In the genomic region with DNA sequence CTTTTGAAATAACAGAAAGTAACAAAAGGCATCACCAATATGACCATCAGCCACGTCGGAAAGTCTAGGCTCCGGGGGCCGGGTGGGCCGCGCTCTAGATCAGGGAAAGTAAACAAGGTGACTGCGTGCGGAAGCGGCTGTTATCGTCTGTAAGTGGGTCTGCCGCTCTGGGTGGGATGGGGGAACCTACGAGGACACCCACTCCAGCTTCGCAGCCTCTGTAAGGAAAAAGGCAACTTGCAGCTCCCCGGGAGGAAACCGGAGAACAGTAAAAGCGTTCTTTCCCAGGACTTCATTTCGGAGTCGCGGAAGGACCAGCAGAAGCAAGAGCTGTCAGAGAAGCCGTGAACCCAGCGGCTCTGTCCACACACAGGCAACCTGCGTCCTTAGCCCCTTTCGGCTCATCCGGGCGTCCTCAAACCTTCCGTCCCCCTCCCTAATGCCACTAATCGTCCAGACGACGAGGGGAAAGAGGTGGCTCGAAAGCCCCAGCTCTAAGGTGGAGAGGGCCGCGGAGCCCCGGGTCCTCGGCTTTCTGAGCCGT, we compare ENCODE assay signal across 8 cellular contexts. TPM values are rescaled to one million over a fixed set of nuclear protein-coding genes. Genes with fewer than 3 reads are reported as not detected.
DNase-seq lines count a peak whose midpoint lies in the region; ATAC-seq and TF ChIP-seq lines count a peak whose summit lies in the region.

No MANE protein-coding gene starts in this region.

- TF ChIP-seq CTCF in BJ (IDR thresholded peaks at IDR 0.05; ENCODE audit: insufficient read depth, low read depth, low read length) (no peak), RWPE1 (conservative IDR thresholded peaks at IDR 0.05; ENCODE audit: low read depth) (no peak), tibial nerve (IDR thresholded peaks at IDR 0.05) (no peak)

- H3K36me3 ChIP-seq in BJ (ENCODE audit: control insufficient read depth, insufficient read depth, low read length), result 0 out of 2 replicates have a peak, but pooled peaks cover 1% of the 10 kb centered on the region
- H3K36me3 ChIP-seq in tibial nerve, result peaks cover 0 to 26% (median 0%) of the 10 kb centered on the region in 3 donors

- H3K4me3 ChIP-seq in BJ (ENCODE audit: low read depth, low read length), result peak overlapping the region; percentile 90
- H3K4me3 ChIP-seq in tibial nerve, result peak overlapping the region; percentile 64 to 98 (median 96)

- H3K27me3 ChIP-seq in BJ (ENCODE audit: control insufficient read depth, insufficient read depth, low read length), result no peaks in the 10 kb centered on the region
- no peaks in the 10 kb centered on the region for H3K27me3 ChIP-seq in tibial nerve

- peaks cover 0 to 49% (median 18%) of the 10 kb centered on the region in 4 donors for H3K4me1 ChIP-seq in tibial nerve

- peak overlapping the region; percentile 87 for H3K27ac ChIP-seq in RWPE1
- H3K27ac ChIP-seq in tibial nerve, result peak overlapping the region; percentile 90 to 99 (median 98)

- TF ChIP-seq EP300 in tibial nerve (IDR thresholded peaks at IDR 0.05), result no peak

- ATAC-seq in GM19328 (IDR thresholded peaks at IDR 0.05; ENCODE audit: unreplicated experiment) (peak; percentile 25), HG03439 (IDR thresholded peaks at IDR 0.05; ENCODE audit: unreplicated experiment) (peak; percentile 29)

- POLR2A ChIA-PET in BJ (lab: Charles Lee) (interaction anchor here (0.5 kb wide), 1 partner anchor 130 kb away, joined by 4 read pairs; no protein-coding TSS in a partner anchor), RWPE1 (lab: Yijun Ruan, JAX; ENCODE audit: low non-redundant PET) (no interaction called here)

- CTCF ChIA-PET in BJ (lab: Yijun Ruan, JAX) (no interaction called here), RWPE1 (lab: Yijun Ruan, JAX) (interaction anchor here (0.6 kb wide), 1 partner anchor 33 kb away, joined by 3 read pairs; no protein-coding TSS in a partner anchor)

- TF ChIP-seq POLR2A in tibial nerve (IDR thresholded peaks at IDR 0.05), result no peak

- DNase-seq in BJ (ENCODE audit: low read depth) (no peak), RWPE1 (ENCODE audit: low spot score) (peak; percentile 8), germinal center (ENCODE audit: low spot score) (peak; percentile 53), occipital lobe (lab: John Stamatoyannopoulos, UW) (peak; percentile 40), tibial nerve (ENCODE audit: low spot score in 2 of 2) (peak in 1 of 2 donors; percentile 10)
- DNase-seq in activated naive CD4-positive, alpha-beta T cell treated with anti-CD3 and anti-CD28 coated beads, Interleukin-2, amount 50 U/mL, for 16 hours, result peak; percentile 36

- H3K9me3 ChIP-seq in tibial nerve, result no peaks in the 10 kb centered on the region

- WGBS in tibial nerve, 2 donors, result 0 to 1% methylated on average over 23 to 35 of the region's 35 CpGs

RNA-seq across cellular contexts. Expression of gene XRN1, which starts 0.5 kb away (rescaled TPM):
- 14.3 and 29.0 TPM in 2 replicates for polyA plus RNA-seq in BJ (2011; rRNA removed)
- 33.0 and 37.4 TPM in 2 replicates for polyA minus RNA-seq in BJ (2011; rRNA and poly(A)+ RNA removed)
- total RNA-seq in occipital lobe, result 98.9 TPM
- total RNA-seq in tibial nerve, result 10 to 100 TPM; 23.4 to 48.1 (median 41.2) TPM
